Comparison of ENCODE assay signal across 9 cellular contexts in the genomic region with DNA sequence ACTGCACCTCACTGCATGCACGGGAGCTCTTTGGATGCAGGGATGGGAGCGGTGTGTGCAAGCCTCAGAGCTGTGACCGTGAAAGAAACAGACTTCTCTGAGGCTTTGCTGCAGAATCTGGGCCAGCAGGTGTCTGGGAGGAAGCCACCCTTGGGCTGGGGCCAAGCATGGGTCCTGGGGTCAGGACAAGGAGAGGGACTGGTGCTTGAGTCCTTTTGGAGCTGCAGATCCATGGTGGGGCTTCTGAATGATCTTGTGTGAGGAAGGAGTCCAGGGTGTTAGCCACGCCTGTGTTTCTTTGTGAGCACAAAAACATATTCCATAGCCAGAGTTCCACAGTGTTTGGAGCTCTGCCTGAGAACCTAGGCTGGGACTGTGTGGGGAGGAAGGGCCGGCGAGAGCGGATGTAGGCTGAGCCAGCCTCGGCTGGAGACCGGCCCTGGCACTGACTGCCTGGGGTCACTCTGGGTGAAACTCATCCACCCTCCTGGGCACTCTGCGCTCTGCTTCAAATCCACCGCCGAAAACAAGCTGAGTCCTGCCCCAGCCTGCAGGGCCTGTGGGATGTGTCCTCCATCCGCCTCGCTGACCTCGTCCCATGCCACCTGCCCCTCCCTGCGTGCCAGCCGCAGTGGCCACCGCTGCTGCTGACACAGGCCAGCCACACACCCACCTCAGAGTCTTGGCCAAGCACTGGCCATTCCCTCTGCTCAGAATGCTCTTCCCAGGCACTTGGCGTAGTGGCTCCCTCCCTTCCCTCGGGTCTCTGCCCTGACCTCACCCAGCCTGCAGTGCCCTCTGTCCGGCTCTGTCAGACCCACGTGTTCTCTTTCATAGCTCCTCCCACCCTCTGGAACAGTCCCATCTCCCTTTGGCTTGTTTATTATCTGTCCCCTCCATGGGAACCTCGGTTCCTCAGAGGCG. TPM values are rescaled to one million over a fixed set of nuclear protein-coding genes. Genes with fewer than 3 reads are reported as not detected.
DNase-seq lines count a peak whose midpoint lies in the region; ATAC-seq and FAIRE-seq lines count a peak whose summit lies in the region.
"Had no signal": no experiment of that assay in that cellular context is flagged by ENCODE, and none has a peak within 500 bp of the region (broad histone marks: within the 10 kb centered on the region; RNA-seq: fewer than 3 reads in every experiment).

No MANE protein-coding gene starts in this region.

- no peak overlapping the region for H3K4me3 ChIP-seq in H7 (ENCODE audit: insufficient read depth, low read depth, low read length)
- no peak overlapping the region for H3K4me3 ChIP-seq in small intestine (ENCODE audit: low read depth in 1 of 2, low read length in 2 of 2)

- H3K4me3 Mint-ChIP-seq in central memory CD8-positive, alpha-beta T cell, result no peak overlapping the region
- H3K4me3 Mint-ChIP-seq: activated naive CD8-positive, alpha-beta T cell treated with anti-CD3 and anti-CD28 coated beads, Interleukin-2, amount 10 ng/mL, durations not matched to agents 7 days and 5 days had no signal

- no peaks in the 10 kb centered on the region; the same call in 1 of the 2 replicates for H3K36me3 ChIP-seq in H7 (replicated peaks; ENCODE audit: control insufficient read depth, insufficient read depth, low read length)
- H3K36me3 ChIP-seq in small intestine (ENCODE audit: control insufficient read depth in 2 of 2, insufficient read depth in 2 of 2, low read length in 2 of 2), result peaks cover 0 to 2% of the 10 kb centered on the region in 2 donors

- H3K4me1 Mint-ChIP-seq in central memory CD8-positive, alpha-beta T cell, result peaks cover 51% of the 10 kb centered on the region

- H3K9me3 ChIP-seq in small intestine (ENCODE audit: control insufficient read depth, low read depth), result no peaks in the 10 kb centered on the region

- WGBS in small intestine, 3 donors, result 60 to 71% (median 66%) methylated on average over 24 of the region's 24 CpGs

- peak overlapping the region; percentile 53 for H3K27ac Mint-ChIP-seq in central memory CD8-positive, alpha-beta T cell (ENCODE audit: low read depth)
- H3K27ac Mint-ChIP-seq: activated naive CD8-positive, alpha-beta T cell treated with anti-CD3 and anti-CD28 coated beads, Interleukin-2, amount 10 ng/mL, durations not matched to agents 7 days and 5 days had no signal

- H3K36me3 Mint-ChIP-seq in central memory CD8-positive, alpha-beta T cell (ENCODE audit: insufficient read depth), result peaks cover 2% of the 10 kb centered on the region

- no peaks in the 10 kb centered on the region for H3K27me3 Mint-ChIP-seq in central memory CD8-positive, alpha-beta T cell
- H3K27me3 Mint-ChIP-seq: activated naive CD8-positive, alpha-beta T cell treated with anti-CD3 and anti-CD28 coated beads, Interleukin-2, amount 10 ng/mL, durations not matched to agents 7 days and 5 days had no signal

- DNase-seq in H7 (peak; percentile 42), small intestine (no peak), KG1 (lab: John Stamatoyannopoulos, UW) (no peak), NCI-H1092 treated with DMSO at 0.1 percent for 48 hours (lab: John Stamatoyannopoulos, UW) (no peak), NCI-H2171 (lab: John Stamatoyannopoulos, UW) (no peak)
- DNase-seq in central memory CD8-positive, alpha-beta T cell (ENCODE audit: low spot score in 2 of 2), result no peak
- DNase-seq in activated naive CD4-positive, alpha-beta T cell (lab: John Stamatoyannopoulos, UW), result no peak
- DNase-seq: activated naive CD8-positive, alpha-beta T cell treated with anti-CD3 and anti-CD28 coated beads, Interleukin-2, amount 10 ng/mL, durations not matched to agents 7 days and 5 days had no signal

- no peaks in the 10 kb centered on the region for H3K27me3 ChIP-seq in H7 (ENCODE audit: control insufficient read depth, insufficient read depth, low read length)
- no peaks in the 10 kb centered on the region for H3K27me3 ChIP-seq in layer of hippocampus (ENCODE audit: control insufficient read depth, insufficient read depth, low read length)
- no peaks in the 10 kb centered on the region for H3K27me3 ChIP-seq in small intestine (ENCODE audit: control insufficient read depth in 2 of 2, insufficient read depth in 2 of 2, low read length in 2 of 2)

- H3K4me1 ChIP-seq in small intestine (ENCODE audit: control insufficient read depth in 2 of 2, insufficient read depth in 1 of 2, low read depth in 1 of 2, low read length in 1 of 2), result peaks cover 14 to 15% of the 10 kb centered on the region in 2 donors

- H3K27ac ChIP-seq in layer of hippocampus (ENCODE audit: low read depth, low read length), result peak overlapping the region; percentile 91
- peak overlapping the region; percentile 94 for H3K27ac ChIP-seq in small intestine (ENCODE audit: low read depth in 1 of 2, low read length in 1 of 2)

- ATAC-seq in central memory CD8-positive, alpha-beta T cell (replicated peaks; ENCODE audit: extremely low read depth, poor library complexity, severe bottlenecking), result no peak

- no peaks in the 10 kb centered on the region for H3K9me3 Mint-ChIP-seq in central memory CD8-positive, alpha-beta T cell
- H3K9me3 Mint-ChIP-seq: activated naive CD8-positive, alpha-beta T cell treated with anti-CD3 and anti-CD28 coated beads, Interleukin-2, amount 10 ng/mL, durations not matched to agents 7 days and 5 days had no signal

- no peak for FAIRE-seq in small intestine (lab: Jason Lieb, UNC)

RNA-seq across cellular contexts. Expression of a gene that starts 26.7 kb away (rescaled TPM):
- total RNA-seq in H7 (2014; rRNA removed; shearing (Covaris generic)), result 97.7 and 102 TPM in 2 replicates
- polyA plus RNA-seq in small intestine, result 100 to 1,000 TPM in 1 of 3 donors, 10 to 100 TPM in 2; 58.1 to 127 (median 64.2) TPM
